In the genomic region with DNA sequence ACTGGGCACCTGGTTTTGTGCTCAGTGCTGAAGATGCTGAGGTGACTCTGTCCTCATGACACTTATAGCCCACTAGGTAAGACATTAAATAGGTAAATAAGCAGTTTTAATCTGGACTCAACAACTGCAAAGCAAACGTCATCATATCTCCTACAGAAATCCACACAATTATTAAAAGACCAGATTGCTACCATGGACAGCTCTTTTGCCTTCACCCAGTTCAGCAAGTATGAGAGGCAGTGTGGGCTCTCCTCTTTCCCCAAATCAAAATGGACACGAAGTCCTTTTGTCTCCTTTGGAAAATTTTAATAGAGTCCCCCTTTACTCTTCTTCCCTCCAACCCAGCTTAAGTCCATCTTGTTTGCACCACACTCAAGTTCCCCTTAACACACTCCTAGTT, we compare ENCODE assay signal across 1 cellular context.
TF ChIP-seq lines count a peak whose summit lies in the region.

No MANE protein-coding gene starts in this region.

TF ChIP-seq in GM23338, 12 proteins besides CTCF, POLR2A, EP300 and RAD21 (continued from another document):
- TF ChIP-seq, protein P1, sequence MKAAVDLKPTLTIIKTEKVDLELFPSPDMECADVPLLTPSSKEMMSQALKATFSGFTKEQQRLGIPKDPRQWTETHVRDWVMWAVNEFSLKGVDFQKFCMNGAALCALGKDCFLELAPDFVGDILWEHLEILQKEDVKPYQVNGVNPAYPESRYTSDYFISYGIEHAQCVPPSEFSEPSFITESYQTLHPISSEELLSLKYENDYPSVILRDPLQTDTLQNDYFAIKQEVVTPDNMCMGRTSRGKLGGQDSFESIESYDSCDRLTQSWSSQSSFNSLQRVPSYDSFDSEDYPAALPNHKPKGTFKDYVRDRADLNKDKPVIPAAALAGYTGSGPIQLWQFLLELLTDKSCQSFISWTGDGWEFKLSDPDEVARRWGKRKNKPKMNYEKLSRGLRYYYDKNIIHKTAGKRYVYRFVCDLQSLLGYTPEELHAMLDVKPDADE (IDR thresholded peaks at IDR 0.05) = no peak
- TF ChIP-seq CREB1 (CRISPR knock-in tag; IDR thresholded peaks at IDR 0.05; ENCODE audit: low read depth) = no peak
